1 cellular context compared by ENCODE assay signal in genomic region chr19:17226002-17226933, GRCh38.
TF ChIP-seq lines count a peak whose summit lies in the region.

TSS of gene OCEL1 (plus strand) at chr19:17226226. CDS start at chr19:17226248, 22 bp downstream.

TF ChIP-seq in HEK293, 187 proteins besides CTCF, POLR2A, EP300 and RAD21 (continued from another document):
- TF ChIP-seq PRDM10 (tag by site-specific recombination; IDR thresholded peaks at IDR 0.05) (peak; percentile 88), SP3 (tag by site-specific recombination; IDR thresholded peaks at IDR 0.05) (peak; percentile 83), ZNF610 (tag by site-specific recombination; IDR thresholded peaks at IDR 0.05; ENCODE audit: borderline replicate concordance) (peak; percentile 63; the same call in 1 of the 2 replicates), ZXDB (tag by site-specific recombination; IDR thresholded peaks at IDR 0.05) (peak; percentile 68), ZNF561 (tag by site-specific recombination; IDR thresholded peaks at IDR 0.05; ENCODE audit: borderline replicate concordance) (no peak), ZNF341 (tag by site-specific recombination; IDR thresholded peaks at IDR 0.05; ENCODE audit: low read depth) (peak; percentile 48; the same call in 1 of the 2 replicates), ZNF449 (tag by site-specific recombination; IDR thresholded peaks at IDR 0.05) (peak; percentile 30), ZBTB10 (tag by site-specific recombination; IDR thresholded peaks at IDR 0.05) (peak; percentile 53; the same call in 1 of the 2 replicates), ATF2 (tag by site-specific recombination; IDR thresholded peaks at IDR 0.05; ENCODE audit: low read depth) (0 out of 2 replicates have a peak, but pooled peaks have one; percentile 41), KLF8 (tag by site-specific recombination; IDR thresholded peaks at IDR 0.05) (peak; percentile 79), ZBTB48 (tag by site-specific recombination; IDR thresholded peaks at IDR 0.05) (no peak; the same call in 1 of the 2 replicates), ZEB2 (tag by site-specific recombination; IDR thresholded peaks at IDR 0.05) (peak; percentile 98), ZBTB17 (tag by site-specific recombination; IDR thresholded peaks at IDR 0.05) (peak; percentile 96), GLIS2 (tag by site-specific recombination; IDR thresholded peaks at IDR 0.05) (peak; percentile 88), ZNF623 (tag by site-specific recombination; IDR thresholded peaks at IDR 0.05) (no peak), KLF9 (tag by site-specific recombination; IDR thresholded peaks at IDR 0.05; ENCODE audit: low read depth) (peak; percentile 63), ZBTB8A (tag by site-specific recombination; IDR thresholded peaks at IDR 0.05) (peak; percentile 37; the same call in 1 of the 2 replicates), KLF10 (tag by site-specific recombination; IDR thresholded peaks at IDR 0.05) (peak; percentile 68), ZBTB11 (tag by site-specific recombination; conservative IDR thresholded peaks at IDR 0.05; ENCODE audit: low read depth) (peak; percentile 87), ZNF394 (tag by site-specific recombination; IDR thresholded peaks at IDR 0.05; ENCODE audit: borderline replicate concordance) (peak; percentile 14), KLF1 (tag by site-specific recombination; IDR thresholded peaks at IDR 0.05) (0 out of 2 replicates have a peak, but pooled peaks have one; percentile 6), ZFHX2 (tag by site-specific recombination; conservative IDR thresholded peaks at IDR 0.05) (peak; percentile 88), EGR2 (tag by site-specific recombination; IDR thresholded peaks at IDR 0.05; ENCODE audit: low read depth) (peak; percentile 81), PRDM6 (tag by site-specific recombination; IDR thresholded peaks at IDR 0.05) (no peak), ZNF112 (tag by site-specific recombination; IDR thresholded peaks at IDR 0.05) (no peak), ZNF629 (tag by site-specific recombination; IDR thresholded peaks at IDR 0.05) (peak; percentile 95), PATZ1 (tag by site-specific recombination; IDR thresholded peaks at IDR 0.05) (peak; percentile 70), OSR2 (tag by site-specific recombination; IDR thresholded peaks at IDR 0.05) (no peak), ZNF157 (tag by site-specific recombination; IDR thresholded peaks at IDR 0.05) (no peak), SCRT2 (tag by site-specific recombination; IDR thresholded peaks at IDR 0.05) (no peak), KLF17 (tag by site-specific recombination; IDR thresholded peaks at IDR 0.05) (peak; percentile 20; the same call in 1 of the 2 replicates), HIC1 (tag by site-specific recombination; IDR thresholded peaks at IDR 0.05) (peak; percentile 66)
TF ChIP-seq in HEK293: peak in this region for 42.
